ENCODE assay signal across 16 cellular contexts in genomic region chr7:17289074-17289665, GRCh38. TPM values are rescaled to one million over a fixed set of nuclear protein-coding genes. Genes with fewer than 3 reads are reported as not detected.
A peak's percentile ranks its signal among the peaks of the same experiment; 100 is the strongest.
DNase-seq lines count a peak whose midpoint lies in the region; ATAC-seq and TF ChIP-seq lines count a peak whose summit lies in the region.
"Had no signal": no experiment of that assay in that cellular context is flagged by ENCODE, and none has a peak within 500 bp of the region (broad histone marks: within the 10 kb centered on the region; RNA-seq: fewer than 3 reads in every experiment).

No MANE protein-coding gene starts in this region.

- H3K36me3 Mint-ChIP-seq in endodermal cell (ENCODE audit: low read depth), result no peaks in the 10 kb centered on the region

- in situ Hi-C loops in HAP-1 (cut with MboI; ENCODE audit: low sequenced_read_pairs), result no loop called here

- H3K27me3 ChIP-seq in endodermal cell (ENCODE audit: control insufficient read depth, insufficient read depth, low read length, poor library complexity, severe bottlenecking), result no peaks in the 10 kb centered on the region
- H3K27me3 ChIP-seq in liver (ENCODE audit: control insufficient read depth in 4 of 4, insufficient read depth in 4 of 4, low read length in 3 of 4), result no peaks in the 10 kb centered on the region
- no peaks in the 10 kb centered on the region for H3K27me3 ChIP-seq in H7 (ENCODE audit: control insufficient read depth, insufficient read depth, low read length)
- peaks cover 4% of the 10 kb centered on the region for H3K27me3 ChIP-seq in HAP-1 (ENCODE audit: low read depth)
- H3K27me3 ChIP-seq: vagina had no signal

- H3K9ac ChIP-seq in endodermal cell (ENCODE audit: extremely low read depth, low read length, poor library complexity, severe bottlenecking) (no peak overlapping the region), liver (ENCODE audit: low read depth in 1 of 2, low read length in 2 of 2) (no peak overlapping the region)

- no peak for TF ChIP-seq RAD21 in liver (IDR thresholded peaks at IDR 0.05)

- H3K9me3 ChIP-seq in endodermal cell (ENCODE audit: control insufficient read depth, low read length) (no peaks in the 10 kb centered on the region), liver (ENCODE audit: control insufficient read depth in 4 of 4, low read length in 3 of 4) (no peaks in the 10 kb centered on the region), HAP-1 (no peaks in the 10 kb centered on the region)
- H3K9me3 ChIP-seq: vagina had no signal

- H3K36me3 ChIP-seq in endodermal cell (ENCODE audit: control insufficient read depth, insufficient read depth, low read length) (no peaks in the 10 kb centered on the region), liver (ENCODE audit: control insufficient read depth in 4 of 4, insufficient read depth in 3 of 4, low read depth in 1 of 4, low read length in 3 of 4) (no peaks in the 10 kb centered on the region), H7 (replicated peaks; ENCODE audit: control insufficient read depth, insufficient read depth, low read length) (no peaks in the 10 kb centered on the region), HAP-1 (replicated peaks) (no peaks in the 10 kb centered on the region)
- H3K36me3 ChIP-seq: vagina had no signal

- H3K4me3 Mint-ChIP-seq in endodermal cell, result no peak overlapping the region
- H3K4me3 Mint-ChIP-seq: activated CD4-positive, alpha-beta memory T cell treated with anti-CD3 and anti-CD28 coated beads, Interleukin-2, amount 10 ng/mL, durations not matched to agents 7 days and 5 days had no signal

- H3K4me1 ChIP-seq in endodermal cell (ENCODE audit: control insufficient read depth, insufficient read depth, low read length) (peaks cover 2% of the 10 kb centered on the region), liver (ENCODE audit: control insufficient read depth in 4 of 4, insufficient read depth in 4 of 4, low read length in 3 of 4) (no peaks in the 10 kb centered on the region), HAP-1 (no peaks in the 10 kb centered on the region)
- H3K4me1 ChIP-seq: vagina had no signal

- H3K4me3 ChIP-seq in endodermal cell (ENCODE audit: low read length), result peak overlapping the region; percentile 20
- no peak overlapping the region for H3K4me3 ChIP-seq in liver (ENCODE audit: low read depth in 1 of 3, low read length in 3 of 3)
- H3K4me3 ChIP-seq in H7 (ENCODE audit: insufficient read depth, low read depth, low read length), result no peak overlapping the region
- H3K4me3 ChIP-seq in HAP-1, result no peak overlapping the region
- H3K4me3 ChIP-seq: vagina had no signal

- H3K9me3 Mint-ChIP-seq in endodermal cell, result no peaks in the 10 kb centered on the region
- H3K9me3 Mint-ChIP-seq: activated CD4-positive, alpha-beta memory T cell treated with anti-CD3 and anti-CD28 coated beads, Interleukin-2, amount 10 ng/mL, durations not matched to agents 7 days and 5 days had no signal

- H3K4me1 Mint-ChIP-seq in endodermal cell, result peaks cover 12% of the 10 kb centered on the region
- H3K4me1 Mint-ChIP-seq: activated CD4-positive, alpha-beta memory T cell treated with anti-CD3 and anti-CD28 coated beads, Interleukin-2, amount 10 ng/mL, durations not matched to agents 7 days and 5 days had no signal

- DNase-seq in AG09319 (ENCODE audit: extremely low read depth, low read depth) (peak; percentile 48), NCI-H524 (lab: John Stamatoyannopoulos, UW) (peak; percentile 18 to 62), endodermal cell (no peak), H7 (no peak), HAP-1 (ENCODE audit: low spot score in 2 of 2) (no peak)
- no peak for DNase-seq in activated CD4-positive, alpha-beta T cell treated with anti-CD3 and anti-CD28 coated beads for 1 hour
- DNase-seq: activated CD4-positive, alpha-beta memory T cell treated with anti-CD3 and anti-CD28 coated beads, Interleukin-2, amount 10 ng/mL, durations not matched to agents 7 days and 5 days; activated effector memory CD4-positive, alpha-beta T cell treated with anti-CD3 and anti-CD28 coated beads, Interleukin-2, amount 50 U/mL, for 16 hours; central memory CD4-positive, alpha-beta T cell; NCI-H2081 treated with DMSO at 0.1 percent for 48 hours; PC-3; T-helper 2 cell had no signal

- TF ChIP-seq CTCF in AG09319 (IDR thresholded peaks at IDR 0.05; ENCODE audit: low read depth, low read length) (no peak), endodermal cell (conservative IDR thresholded peaks at IDR 0.05) (no peak), liver (IDR thresholded peaks at IDR 0.05; ENCODE audit: low read depth, low read length, missing input control) (no peak)

- H3K27ac ChIP-seq in endodermal cell (ENCODE audit: low read depth, low read length), result no peak overlapping the region
- no peak overlapping the region for H3K27ac ChIP-seq in liver (ENCODE audit: low read depth in 1 of 2, low read length in 2 of 2)
- H3K27ac ChIP-seq: vagina had no signal

- H3K27ac Mint-ChIP-seq in endodermal cell, result no peak overlapping the region
- H3K27ac Mint-ChIP-seq: activated CD4-positive, alpha-beta memory T cell treated with anti-CD3 and anti-CD28 coated beads, Interleukin-2, amount 10 ng/mL, durations not matched to agents 7 days and 5 days; progenitor cell of endocrine pancreas had no signal

- ATAC-seq in GM18517 (IDR thresholded peaks at IDR 0.05; ENCODE audit: unreplicated experiment), result no peak
- ATAC-seq: PC-3 had no signal

- peaks cover 13% of the 10 kb centered on the region for H3K27me3 Mint-ChIP-seq in endodermal cell (ENCODE audit: insufficient read depth)
- H3K27me3 Mint-ChIP-seq: activated CD4-positive, alpha-beta memory T cell treated with anti-CD3 and anti-CD28 coated beads, Interleukin-2, amount 10 ng/mL, durations not matched to agents 7 days and 5 days; progenitor cell of endocrine pancreas had no signal

TF ChIP-seq in liver, 16 proteins besides CTCF, POLR2A, EP300 and RAD21:
- TF ChIP-seq JUND (IDR thresholded peaks at IDR 0.05) (no peak), MAX (IDR thresholded peaks at IDR 0.05) (no peak), RXRA (IDR thresholded peaks at IDR 0.05) (peak; percentile 11 to 16), REST (IDR thresholded peaks at IDR 0.05) (peak; percentile 58), NR2F2 (IDR thresholded peaks at IDR 0.05) (peak; percentile 23), SP1 (IDR thresholded peaks at IDR 0.05) (no peak)

RNA-seq across cellular contexts. Expression of gene AHR, which starts 9.3 kb away (rescaled TPM):
- total RNA-seq in endodermal cell (1 to 10 TPM; 5.6 to 6.0 TPM), liver (10 to 100 TPM; 29.7 to 61.2 TPM)
- 3.0 TPM for polyA plus RNA-seq in endodermal cell (2013, experiment 1 of 2)
- polyA plus RNA-seq in endodermal cell (2013, experiment 2 of 2), result 3.8 TPM
- polyA plus RNA-seq in liver, result 10 to 100 TPM in 1 of 2 donors, 1 to 10 TPM in 1; 9.9 to 10.4 TPM
- 5.3 and 8.6 TPM in 2 replicates for total RNA-seq in H7 (2014; rRNA removed; shearing (Covaris generic))

Comparison
In these comparisons a context has a peak if more than half of its experiments do, and no peak if none do; other contexts are left out.
1. DNase-seq: peak in AG09319 (single experiment) and NCI-H524 (2 of 2); none in endodermal cell (single experiment), H7 (single experiment), HAP-1 (0 of 2) and activated CD4-positive, alpha-beta T cell treated with anti-CD3 and anti-CD28 coated beads for 1 hour (single experiment).